23 cellular contexts compared by ENCODE assay signal in genomic region chr21:45766501-45766900, GRCh38.
DNase-seq lines count a peak whose midpoint lies in the region; ATAC-seq lines count a peak whose summit lies in the region.
"Had no signal": no experiment of that assay in that cellular context is flagged by ENCODE, and none has a peak within 500 bp of the region (broad histone marks: within the 10 kb centered on the region; RNA-seq: fewer than 3 reads in every experiment).

No MANE protein-coding gene starts in this region.

- no peak overlapping the region for H3K4me3 Mint-ChIP-seq in activated CD4-positive, alpha-beta T cell treated with anti-CD3 and anti-CD28 coated beads for 36 hours
- H3K4me3 Mint-ChIP-seq in activated CD8-positive, alpha-beta T cell treated with anti-CD3 and anti-CD28 coated beads, Interleukin-2, amount 10 ng/mL, durations not matched to agents 7 days and 5 days = no peak overlapping the region
- H3K4me3 Mint-ChIP-seq: B cell, endodermal cell, GM23338 had no signal

- no peak for DNase-seq in activated CD4-positive, alpha-beta T cell treated with anti-CD3 and anti-CD28 coated beads for 36 hours
- DNase-seq in activated CD4-positive, alpha-beta T cell treated with anti-CD3 and anti-CD28 coated beads, Interleukin-2, amount 50 U/mL, for 48 hours = no peak
- DNase-seq in G401 (ENCODE audit: low spot score) (peak; percentile 52), myocyte (ENCODE audit: low read depth) (peak; percentile 88), NCI-H2196 (lab: John Stamatoyannopoulos, UW; ENCODE audit: unreplicated experiment) (no peak), HAP-1 (ENCODE audit: low spot score in 2 of 2) (no peak), amniotic stem cell (lab: John Stamatoyannopoulos, UW) (no peak)
- no peak for DNase-seq in activated CD8-positive, alpha-beta T cell treated with anti-CD3 and anti-CD28 coated beads, Interleukin-2, amount 10 ng/mL, durations not matched to agents 7 days and 5 days
- DNase-seq: activated T-cell treated with anti-CD3 and anti-CD28 coated beads, Interleukin-2, amount 50 U/mL, for 4 hours; COR-L47; endodermal cell; foreskin melanocyte; GF-D8; left colon; NCI-H1105 treated with DMSO at 0.1 percent for 48 hours; OCI-M1; testis had no signal

- no peaks in the 10 kb centered on the region for H3K9me3 Mint-ChIP-seq in activated CD4-positive, alpha-beta T cell treated with anti-CD3 and anti-CD28 coated beads for 36 hours (ENCODE audit: low read depth)
- H3K9me3 Mint-ChIP-seq in activated CD8-positive, alpha-beta T cell treated with anti-CD3 and anti-CD28 coated beads, Interleukin-2, amount 10 ng/mL, durations not matched to agents 7 days and 5 days (ENCODE audit: insufficient read depth) = no peaks in the 10 kb centered on the region
- H3K9me3 Mint-ChIP-seq: activated T-cell treated with anti-CD3 and anti-CD28 coated beads, Interleukin-2, amount 50 U/mL, for 4 hours; endodermal cell; GM23338 had no signal

- H3K36me3 ChIP-seq in HAP-1 (replicated peaks) = no peaks in the 10 kb centered on the region
- H3K36me3 ChIP-seq: esophagus muscularis mucosa had no signal

- no peaks in the 10 kb centered on the region for H3K36me3 Mint-ChIP-seq in activated CD4-positive, alpha-beta T cell treated with anti-CD3 and anti-CD28 coated beads for 36 hours (ENCODE audit: low read depth)
- no peaks in the 10 kb centered on the region for H3K36me3 Mint-ChIP-seq in activated CD8-positive, alpha-beta T cell treated with anti-CD3 and anti-CD28 coated beads, Interleukin-2, amount 10 ng/mL, durations not matched to agents 7 days and 5 days (ENCODE audit: low read depth)

- no peaks in the 10 kb centered on the region for H3K9me3 ChIP-seq in HAP-1
- H3K9me3 ChIP-seq: esophagus muscularis mucosa, testis had no signal

- peaks cover 56% of the 10 kb centered on the region for H3K4me1 Mint-ChIP-seq in activated CD4-positive, alpha-beta T cell treated with anti-CD3 and anti-CD28 coated beads for 36 hours
- peaks cover 31% of the 10 kb centered on the region for H3K4me1 Mint-ChIP-seq in activated CD8-positive, alpha-beta T cell treated with anti-CD3 and anti-CD28 coated beads, Interleukin-2, amount 10 ng/mL, durations not matched to agents 7 days and 5 days (ENCODE audit: low read depth)
- H3K4me1 Mint-ChIP-seq: B cell, endodermal cell, GM23338 had no signal

- H3K27ac Mint-ChIP-seq in activated CD4-positive, alpha-beta T cell treated with anti-CD3 and anti-CD28 coated beads for 36 hours = peak overlapping the region; percentile 98
- H3K27ac Mint-ChIP-seq in activated CD8-positive, alpha-beta T cell treated with anti-CD3 and anti-CD28 coated beads, Interleukin-2, amount 10 ng/mL, durations not matched to agents 7 days and 5 days = peak overlapping the region; percentile 82
- H3K27ac Mint-ChIP-seq: B cell, endodermal cell, GM23338 had no signal

- CTCF ChIA-PET in activated CD4-positive, alpha-beta T cell treated with anti-CD3 and anti-CD28 coated beads for 36 hours (lab: Charles Lee) = interaction anchor here (0.6 to 1.2 kb wide), 5 partner anchors 15 to 1462 kb away, joined by 3 to 4 read pairs (median 3); no protein-coding TSS in a partner anchor
- CTCF ChIA-PET in activated CD8-positive, alpha-beta T cell treated with anti-CD3 and anti-CD28 coated beads, Interleukin-2, amount 10 ng/mL, durations not matched to agents 7 days and 5 days (lab: Charles Lee) = no interaction called here

- POLR2A ChIA-PET in activated CD4-positive, alpha-beta T cell treated with anti-CD3 and anti-CD28 coated beads for 36 hours (lab: Charles Lee) = no interaction called here
- POLR2A ChIA-PET in activated CD8-positive, alpha-beta T cell treated with anti-CD3 and anti-CD28 coated beads, Interleukin-2, amount 10 ng/mL, durations not matched to agents 7 days and 5 days (lab: Charles Lee) = no interaction called here

- no peak overlapping the region for H3K4me3 ChIP-seq in HAP-1
- H3K4me3 ChIP-seq: esophagus muscularis mucosa, GM23338, hepatocyte, smooth muscle cell, testis had no signal

- H3K27me3 ChIP-seq in HAP-1 (ENCODE audit: low read depth) = no peaks in the 10 kb centered on the region
- H3K27me3 ChIP-seq: esophagus muscularis mucosa, hepatocyte, testis had no signal

- H3K27me3 Mint-ChIP-seq in activated CD4-positive, alpha-beta T cell treated with anti-CD3 and anti-CD28 coated beads for 36 hours = no peaks in the 10 kb centered on the region
- no peaks in the 10 kb centered on the region for H3K27me3 Mint-ChIP-seq in activated CD8-positive, alpha-beta T cell treated with anti-CD3 and anti-CD28 coated beads, Interleukin-2, amount 10 ng/mL, durations not matched to agents 7 days and 5 days (ENCODE audit: low read depth)

- no peaks in the 10 kb centered on the region for H3K4me1 ChIP-seq in HAP-1

- in situ Hi-C loops in G401 (cut with HindIII; ENCODE audit: low sequenced_read_pairs) (no loop called here), HAP-1 (cut with MboI; ENCODE audit: low sequenced_read_pairs) (no loop called here)

- intact Hi-C loops in activated CD4-positive, alpha-beta T cell treated with anti-CD3 and anti-CD28 coated beads for 36 hours (cut with DNase I, micrococcal nuclease) = loop anchor here (5.0 to 10.0 kb wide), 2 partner anchors 122 to 556 kb away; partner anchors contain the start of genes C21orf58 (in 1 of the 2), PCBP3 (in 1 of the 2) and PCNT (in 1 of the 2)

- no peak for ATAC-seq in activated CD4-positive, alpha-beta T cell treated with anti-CD3 and anti-CD28 coated beads for 36 hours
- ATAC-seq in activated CD8-positive, alpha-beta T cell treated with anti-CD3 and anti-CD28 coated beads, Interleukin-2, amount 10 ng/mL, durations not matched to agents 7 days and 5 days = no peak
- ATAC-seq: GM23338, left colon, Right ventricle myocardium inferior had no signal

Comparison
In these comparisons a context has a peak if more than half of its experiments do, and no peak if none do; other contexts are left out.
1. DNase-seq: peak in G401 (single experiment) and myocyte (single experiment); none in activated CD4-positive, alpha-beta T cell treated with anti-CD3 and anti-CD28 coated beads for 36 hours (single experiment), activated CD4-positive, alpha-beta T cell treated with anti-CD3 and anti-CD28 coated beads, Interleukin-2, amount 50 U/mL, for 48 hours (0 of 2), activated CD8-positive, alpha-beta T cell treated with anti-CD3 and anti-CD28 coated beads, Interleukin-2, amount 10 ng/mL, durations not matched to agents 7 days and 5 days (single experiment), NCI-H2196 (single experiment), HAP-1 (0 of 2) and amniotic stem cell (single experiment).